In genomic region chr15:66452971-66453580, GRCh38 we compare ENCODE assay signal across 17 cellular contexts. TPM values are rescaled to one million over a fixed set of nuclear protein-coding genes. Genes with fewer than 3 reads are reported as not detected.
DNase-seq lines count a peak whose midpoint lies in the region; ATAC-seq and TF ChIP-seq lines count a peak whose summit lies in the region.
"Had no signal": no experiment of that assay in that cellular context is flagged by ENCODE, and none has a peak within 500 bp of the region (broad histone marks: within the 10 kb centered on the region; RNA-seq: fewer than 3 reads in every experiment).

No MANE protein-coding gene starts in this region.

- H3K9me3 ChIP-seq in H9 (ENCODE audit: control insufficient read depth, low read depth, low read length): no peaks in the 10 kb centered on the region
- H3K9me3 ChIP-seq: BE2C had no signal

- H2BK20ac ChIP-seq in H9 (ENCODE audit: low read depth, low read length, poor library complexity, severe bottlenecking): no peak overlapping the region

- no peaks in the 10 kb centered on the region for H4K20me1 ChIP-seq in H9 (ENCODE audit: control insufficient read depth, insufficient read depth, insufficient read length)

- H3K79me1 ChIP-seq in H9 (ENCODE audit: insufficient read depth, low read depth, low read length, poor library complexity, severe bottlenecking): no peaks in the 10 kb centered on the region

- no peaks in the 10 kb centered on the region for H3K4me1 ChIP-seq in H9 (ENCODE audit: insufficient read depth, low read length)

- H4K5ac ChIP-seq in H9 (ENCODE audit: insufficient read length, low read depth, low read length): no peak overlapping the region

- peaks cover 19% of the 10 kb centered on the region for H3K4me1 Mint-ChIP-seq in dendritic cell treated with granulocyte-macrophage colony-stimulating factor and Interleukin-4, amounts not matched to agents 40 ng/mL and 50 ng/mL, for 4 days (ENCODE audit: low read depth)
- H3K4me1 Mint-ChIP-seq in neural crest cell (peaks cover 2% of the 10 kb centered on the region), H9 (peaks cover 3 to 11% of the 10 kb centered on the region in 2 experiments; a peak in 3 of 4 replicates)

- no peak overlapping the region for H3K56ac ChIP-seq in H9 (ENCODE audit: insufficient read length, low read depth, low read length)

- TF ChIP-seq CTCF in neural crest cell (conservative IDR thresholded peaks at IDR 0.05): no peak
- no peak for TF ChIP-seq CTCF in H9 (conservative IDR thresholded peaks at IDR 0.05)

- no peak overlapping the region for H2BK5ac ChIP-seq in H9 (ENCODE audit: insufficient read length, low read length)

- no peak overlapping the region for H2BK120ac ChIP-seq in H9 (ENCODE audit: low read depth, low read length, poor library complexity, severe bottlenecking)

- no peak overlapping the region for H3K14ac ChIP-seq in H9 (ENCODE audit: insufficient read depth, low read length)

- H2BK12ac ChIP-seq in H9 (ENCODE audit: insufficient read length, low read depth, low read length): no peak overlapping the region

- H2AFZ ChIP-seq in H9 (ENCODE audit: low read length): no peak overlapping the region

- in situ Hi-C loops in G401 (cut with HindIII; ENCODE audit: low sequenced_read_pairs): no loop called here

- H3K36me3 Mint-ChIP-seq in dendritic cell treated with granulocyte-macrophage colony-stimulating factor and Interleukin-4, amounts not matched to agents 40 ng/mL and 50 ng/mL, for 4 days (ENCODE audit: low read depth): peaks cover 51% of the 10 kb centered on the region
- H3K36me3 Mint-ChIP-seq in neural crest cell (ENCODE audit: low read depth) (peaks cover 11% of the 10 kb centered on the region), H9 (ENCODE audit: insufficient read depth in 1 of 3, low read depth in 3 of 3) (peaks cover 11 to 19% (median 11%) of the 10 kb centered on the region in 3 experiments)

- no peak overlapping the region for H3K27ac ChIP-seq in H9 (ENCODE audit: insufficient read length, low read depth, low read length)

- H2BK15ac ChIP-seq in H9 (ENCODE audit: low read depth, low read length): no peak overlapping the region

- H3T11ph ChIP-seq in H9 (ENCODE audit: low read length): no peak overlapping the region

- H2AK5ac ChIP-seq in H9 (ENCODE audit: insufficient read length, low read length): no peak overlapping the region

- H3K27me3 ChIP-seq in H9 (ENCODE audit: insufficient read depth, low read length): no peaks in the 10 kb centered on the region
- H3K27me3 ChIP-seq: BE2C had no signal

- intact Hi-C loops in dendritic cell treated with granulocyte-macrophage colony-stimulating factor and Interleukin-4, amounts not matched to agents 40 ng/mL and 50 ng/mL, for 4 days (cut with micrococcal nuclease): no loop called here

- H3K4ac ChIP-seq in H9 (ENCODE audit: low read depth, low read length): no peak overlapping the region

- H3K27ac Mint-ChIP-seq in dendritic cell treated with granulocyte-macrophage colony-stimulating factor and Interleukin-4, amounts not matched to agents 40 ng/mL and 50 ng/mL, for 4 days: peak overlapping the region; percentile 0
- H3K27ac Mint-ChIP-seq in neural crest cell (ENCODE audit: unreplicated experiment): peak overlapping the region; percentile 15
- H3K27ac Mint-ChIP-seq in H9: no peak overlapping the region
- H3K27ac Mint-ChIP-seq: T-helper 1 cell treated with Interleukin-12 subunit alpha and Interleukin-12 subunit beta and Interleukin-4 antibody, amounts not matched to agents 30 μg/mL and 1 μg/mL, for 36 hours had no signal

- H3K18ac ChIP-seq in H9 (ENCODE audit: insufficient read length, low read depth, low read length): no peak overlapping the region

- ATAC-seq in GM21515 (IDR thresholded peaks at IDR 0.05; ENCODE audit: unreplicated experiment): no peak
- ATAC-seq: activated CD4-positive, CD25-positive, alpha-beta regulatory T cell treated with anti-CD3 and anti-CD28 coated beads, Interleukin-2, amount 50 U/mL, for 24 hours had no signal

- no CpG with 5 or more reads among the region's 1 CpG for WGBS in H9 (ENCODE audit: extremely low coverage, insufficient read length, low lambda C conversion rate)

- no peak overlapping the region for H3K4me3 Mint-ChIP-seq in dendritic cell treated with granulocyte-macrophage colony-stimulating factor and Interleukin-4, amounts not matched to agents 40 ng/mL and 50 ng/mL, for 4 days
- H3K4me3 Mint-ChIP-seq in neural crest cell: no peak overlapping the region
- H3K4me3 Mint-ChIP-seq in H9: no peak overlapping the region
- H3K4me3 Mint-ChIP-seq: T-helper 1 cell treated with Interleukin-12 subunit alpha and Interleukin-12 subunit beta and Interleukin-4 antibody, amounts not matched to agents 30 μg/mL and 1 μg/mL, for 36 hours had no signal

- H4K8ac ChIP-seq in H9 (replicated peaks; ENCODE audit: insufficient read length, low read depth, low read length): no peak overlapping the region

- no peaks in the 10 kb centered on the region for H3K23me2 ChIP-seq in H9 (ENCODE audit: insufficient read length, low read depth, low read length, poor library complexity, severe bottlenecking)

- H3K9me3 Mint-ChIP-seq in dendritic cell treated with granulocyte-macrophage colony-stimulating factor and Interleukin-4, amounts not matched to agents 40 ng/mL and 50 ng/mL, for 4 days: no peaks in the 10 kb centered on the region
- H3K9me3 Mint-ChIP-seq in neural crest cell: no peaks in the 10 kb centered on the region
- no peaks in the 10 kb centered on the region; a peak in 1 of 5 replicates for H3K9me3 Mint-ChIP-seq in H9
- H3K9me3 Mint-ChIP-seq: T-helper 1 cell treated with Interleukin-12 subunit alpha and Interleukin-12 subunit beta and Interleukin-4 antibody, amounts not matched to agents 30 μg/mL and 1 μg/mL, for 36 hours had no signal

- no peak overlapping the region for H3K4me2 ChIP-seq in H9 (ENCODE audit: insufficient read depth, insufficient read length, low read length)

- peak; percentile 64 for DNase-seq in G401 (ENCODE audit: low spot score)
- peak; percentile 38 for DNase-seq in NAMALWA (ENCODE audit: low spot score)
- no peak for DNase-seq in neural crest cell (ENCODE audit: low read depth, low spot score)
- no peak for DNase-seq in H9
- no peak for DNase-seq in SKM-1 treated with dmso at 0.1 percent for 144 hours (lab: John Stamatoyannopoulos, UW; ENCODE audit: unreplicated experiment)
- no peak for DNase-seq in NCI-H1092 (lab: John Stamatoyannopoulos, UW)
- DNase-seq: activated effector memory CD4-positive, alpha-beta T cell treated with anti-CD3 and anti-CD28 coated beads, Interleukin-2, amount 50 U/mL, for 16 hours; BE2C; cortex of kidney; DMS153; NCI-H2029 treated with DMSO at 0.1 percent for 48 hours; RPMI8226; stimulated activated CD4-positive, alpha-beta T cell treated with anti-CD3 and anti-CD28 coated beads, Interleukin-12 subunit alpha, Interleukin-12 subunit beta, amount 100 ng/mL, for 4 hours had no signal

- H3K9ac ChIP-seq in H9 (ENCODE audit: extremely low read depth, insufficient read length, low read length): no peak overlapping the region

- H3K27me3 Mint-ChIP-seq in dendritic cell treated with granulocyte-macrophage colony-stimulating factor and Interleukin-4, amounts not matched to agents 40 ng/mL and 50 ng/mL, for 4 days: no peaks in the 10 kb centered on the region
- H3K27me3 Mint-ChIP-seq in neural crest cell (ENCODE audit: low read depth): no peaks in the 10 kb centered on the region
- H3K27me3 Mint-ChIP-seq in H9 (ENCODE audit: low read depth): no peaks in the 10 kb centered on the region

- H3K23ac ChIP-seq in H9 (ENCODE audit: insufficient read length, low read depth, low read length): no peak overlapping the region

- no peaks in the 10 kb centered on the region for H3K79me2 ChIP-seq in H9 (ENCODE audit: insufficient read depth, low read length)

- no peak overlapping the region for H4K91ac ChIP-seq in H9 (ENCODE audit: insufficient read length, low read depth, low read length)

RNA-seq across cellular contexts. Expression of gene SNAPC5, which starts 44.5 kb away (rescaled TPM):
- 17.1 and 18.3 TPM in 2 replicates for total RNA-seq in G401 (2014; rRNA removed; shearing (Covaris generic))
- total RNA-seq in neural crest cell (22.9 and 23.3 TPM in 2 replicates), H9 (2021) (28.9 and 30.7 TPM in 2 replicates)

RNA-seq across cellular contexts. Expression of gene RPL4, which starts 51.6 kb away (rescaled TPM):
- total RNA-seq in G401 (2014; rRNA removed; shearing (Covaris generic)): 10,569 and 10,667 TPM in 2 replicates
- total RNA-seq in neural crest cell (3,194 and 3,277 TPM in 2 replicates), H9 (2021) (3,988 and 4,137 TPM in 2 replicates)

RNA-seq across cellular contexts. Expression of gene ZWILCH, which starts 52.0 kb away (rescaled TPM):
- 34.1 and 49.7 TPM in 2 replicates for total RNA-seq in G401 (2014; rRNA removed; shearing (Covaris generic))
- total RNA-seq in neural crest cell: 30.9 and 32.1 TPM in 2 replicates
- 47.2 and 48.0 TPM in 2 replicates for total RNA-seq in H9 (2021)

Comparison
In these comparisons a context has a peak if more than half of its experiments do, and no peak if none do; other contexts are left out.
1. DNase-seq: peak in G401 (single experiment) and NAMALWA (single experiment); none in neural crest cell (single experiment), H9 (single experiment), SKM-1 treated with dmso at 0.1 percent for 144 hours (single experiment) and NCI-H1092 (single experiment).
2. H3K27ac Mint-ChIP-seq: peak in dendritic cell treated with granulocyte-macrophage colony-stimulating factor and Interleukin-4, amounts not matched to agents 40 ng/mL and 50 ng/mL, for 4 days (single experiment) and neural crest cell (single experiment); none in H9 (0 of 3).